10 cellular contexts compared by ENCODE assay signal in genomic region chr20:29689411-29690225, GRCh38.
DNase-seq lines count a peak whose midpoint lies in the region; ATAC-seq and TF ChIP-seq lines count a peak whose summit lies in the region.
"Had no signal": no experiment of that assay in that cellular context is flagged by ENCODE, and none has a peak within 500 bp of the region (broad histone marks: within the 10 kb centered on the region; RNA-seq: fewer than 3 reads in every experiment).

No MANE protein-coding gene starts in this region.

- 70% methylated on average over 3 of the region's 48 CpGs; no CpG with 5 or more reads in 1 of the 2 donors for whole genome bisulfite sequencing in esophagus squamous epithelium, 2 donors

- H3K36me3 Mint-ChIP-seq in activated T-cell treated with anti-CD3 and anti-CD28 coated beads, Interleukin-2, amount 50 U/mL, for 72 hours (ENCODE audit: insufficient read depth in 2 of 2) = peaks cover 2 to 15% of the 10 kb centered on the region in 2 donors
- no peaks in the 10 kb centered on the region for H3K36me3 Mint-ChIP-seq in chondrocyte (ENCODE audit: low read depth)
- H3K36me3 Mint-ChIP-seq in glutamatergic neuron (ENCODE audit: unreplicated experiment) = peaks cover 10% of the 10 kb centered on the region

- peaks cover 0 to 23% (median 6%) of the 10 kb centered on the region in 3 donors for H3K9me3 ChIP-seq in esophagus squamous epithelium

- H3K27ac Mint-ChIP-seq in activated T-cell treated with anti-CD3 and anti-CD28 coated beads, Interleukin-2, amount 50 U/mL, for 72 hours = no peak overlapping the region
- no peak overlapping the region for H3K27ac Mint-ChIP-seq in chondrocyte (ENCODE audit: unreplicated experiment)
- no peak overlapping the region for H3K27ac Mint-ChIP-seq in glutamatergic neuron (ENCODE audit: unreplicated experiment)

- H3K4me3 ChIP-seq in esophagus squamous epithelium = peak overlapping the region in 1 of 4 donors; percentile 20
- H3K4me3 ChIP-seq: BLaER1, cardiac muscle cell had no signal

- ATAC-seq in activated T-cell treated with anti-CD3 and anti-CD28 coated beads, Interleukin-2, amount 50 U/mL, for 72 hours (replicated peaks in 1 of 2) = no peak

- no peaks in the 10 kb centered on the region for H3K27me3 Mint-ChIP-seq in activated T-cell treated with anti-CD3 and anti-CD28 coated beads, Interleukin-2, amount 50 U/mL, for 72 hours (ENCODE audit: low read depth)
- H3K27me3 Mint-ChIP-seq in chondrocyte (ENCODE audit: low read depth) = no peaks in the 10 kb centered on the region
- peaks cover 9% of the 10 kb centered on the region for H3K27me3 Mint-ChIP-seq in glutamatergic neuron (ENCODE audit: unreplicated experiment)

- DNase-seq in activated T-cell treated with anti-CD3 and anti-CD28 coated beads for 1 hour (ENCODE audit: low read depth) = peak; percentile 19
- DNase-seq in activated T-cell treated with anti-CD3 and anti-CD28 coated beads, Interleukin-2, amount 50 U/mL, for 72 hours = no peak
- DNase-seq in NCI-H748 treated with DMSO at 0.1 percent for 48 hours (lab: John Stamatoyannopoulos, UW) = peak; percentile 76
- peak; percentile 86 for DNase-seq in chondrocyte (ENCODE audit: low spot score)
- DNase-seq in stimulated activated CD4-positive, alpha-beta T cell treated with anti-CD3 and anti-CD28 coated beads, TNF-alpha, amount 100 ng/mL, for 48 hours (ENCODE audit: low read depth in 3 of 3) = peak in 2 of 3 donors; percentile 1 to 16
- no peak for DNase-seq in GDM1 (lab: John Stamatoyannopoulos, UW)
- no peak for DNase-seq in esophagus squamous epithelium (lab: John Stamatoyannopoulos, UW)
- no peak for DNase-seq in glutamatergic neuron

- no peak overlapping the region for H3K27ac ChIP-seq in esophagus squamous epithelium
- H3K27ac ChIP-seq: BLaER1, cardiac muscle cell had no signal

- H3K4me3 Mint-ChIP-seq in activated T-cell treated with anti-CD3 and anti-CD28 coated beads, Interleukin-2, amount 50 U/mL, for 72 hours = no peak overlapping the region
- no peak overlapping the region for H3K4me3 Mint-ChIP-seq in chondrocyte (ENCODE audit: unreplicated experiment)
- H3K4me3 Mint-ChIP-seq in glutamatergic neuron (ENCODE audit: unreplicated experiment) = no peak overlapping the region

- no peak for TF ChIP-seq POLR2A in esophagus squamous epithelium (IDR thresholded peaks at IDR 0.05)

- no peaks in the 10 kb centered on the region for H3K4me1 Mint-ChIP-seq in activated T-cell treated with anti-CD3 and anti-CD28 coated beads, Interleukin-2, amount 50 U/mL, for 72 hours (ENCODE audit: low read depth)
- no peaks in the 10 kb centered on the region for H3K4me1 Mint-ChIP-seq in chondrocyte (ENCODE audit: low read depth)
- no peaks in the 10 kb centered on the region for H3K4me1 Mint-ChIP-seq in glutamatergic neuron (ENCODE audit: low read depth, unreplicated experiment)

- no peaks in the 10 kb centered on the region for H3K27me3 ChIP-seq in esophagus squamous epithelium
- H3K27me3 ChIP-seq: BLaER1, cardiac muscle cell had no signal

- TF ChIP-seq CTCF in chondrocyte (IDR thresholded peaks at IDR 0.05) (no peak), esophagus squamous epithelium (IDR thresholded peaks at IDR 0.05) (no peak), glutamatergic neuron (IDR thresholded peaks at IDR 0.05; ENCODE audit: partially characterized antibody, unreplicated experiment) (no peak)

- peaks cover 3 to 6% of the 10 kb centered on the region in 2 donors for H3K9me3 Mint-ChIP-seq in activated T-cell treated with anti-CD3 and anti-CD28 coated beads, Interleukin-2, amount 50 U/mL, for 72 hours
- peaks cover 52% of the 10 kb centered on the region for H3K9me3 Mint-ChIP-seq in chondrocyte (ENCODE audit: low read depth)
- peaks cover 27% of the 10 kb centered on the region for H3K9me3 Mint-ChIP-seq in glutamatergic neuron (ENCODE audit: unreplicated experiment)

- H3K36me3 ChIP-seq in esophagus squamous epithelium = no peaks in the 10 kb centered on the region
- H3K36me3 ChIP-seq: BLaER1, cardiac muscle cell had no signal

- H3K4me1 ChIP-seq in esophagus squamous epithelium = no peaks in the 10 kb centered on the region
- H3K4me1 ChIP-seq: BLaER1 had no signal

- intact Hi-C loops in esophagus squamous epithelium (cut with DNase I) = no loop called here

Comparison
In these comparisons a context has a peak if more than half of its experiments do, and no peak if none do; other contexts are left out.
1. DNase-seq: peak in activated T-cell treated with anti-CD3 and anti-CD28 coated beads for 1 hour (single experiment), NCI-H748 treated with DMSO at 0.1 percent for 48 hours (single experiment), chondrocyte (single experiment) and stimulated activated CD4-positive, alpha-beta T cell treated with anti-CD3 and anti-CD28 coated beads, TNF-alpha, amount 100 ng/mL, for 48 hours (2 of 3); none in activated T-cell treated with anti-CD3 and anti-CD28 coated beads, Interleukin-2, amount 50 U/mL, for 72 hours (0 of 2), GDM1 (single experiment), esophagus squamous epithelium (single experiment) and glutamatergic neuron (single experiment).